Comparison of ENCODE assay signal across 11 cellular contexts in genomic region chr6:15305496-15305895, GRCh38. TPM values are rescaled to one million over a fixed set of nuclear protein-coding genes. Genes with fewer than 3 reads are reported as not detected.
DNase-seq lines count a peak whose midpoint lies in the region; ATAC-seq and TF ChIP-seq lines count a peak whose summit lies in the region.
"Had no signal": no experiment of that assay in that cellular context is flagged by ENCODE, and none has a peak within 500 bp of the region (broad histone marks: within the 10 kb centered on the region; RNA-seq: fewer than 3 reads in every experiment).

No MANE protein-coding gene starts in this region.

- POLR2A ChIA-PET in activated CD8-positive, alpha-beta T cell treated with anti-CD3 and anti-CD28 coated beads for 36 hours (lab: Charles Lee), result interaction anchor here (0.6 to 1.2 kb wide), 4 partner anchors 16 to 1115 kb away, joined by 3 to 5 read pairs (median 4); no protein-coding TSS in a partner anchor

- DNase-seq in activated T-cell treated with anti-CD3 and anti-CD28 coated beads, Interleukin-2, amount 50 U/mL, for 72 hours, result no peak
- no peak for DNase-seq in activated T-cell treated with anti-CD3 and anti-CD28 coated beads, Interleukin-2, amount 50 U/mL, for 1 hour
- peak; percentile 45 for DNase-seq in activated CD8-positive, alpha-beta T cell treated with anti-CD3 and anti-CD28 coated beads for 36 hours
- no peak for DNase-seq in stimulated activated naive CD8-positive, alpha-beta T cell treated with anti-CD3 and anti-CD28 coated beads, Interleukin-15, amount 100 ng/mL, for 72 hours
- DNase-seq in COR-L47 (lab: John Stamatoyannopoulos, UW) (no peak), HT-29 (ENCODE audit: low spot score) (no peak), NCI-H748 treated with DMSO at 0.1 percent for 48 hours (lab: John Stamatoyannopoulos, UW) (no peak)
- DNase-seq: activated CD4-positive, CD25-positive, alpha-beta regulatory T cell treated with anti-CD3 and anti-CD28 coated beads, Interleukin-2, amount 50 U/mL, for 72 hours; foreskin keratinocyte; PC-9 had no signal

- H3K4me3 Mint-ChIP-seq in activated T-cell treated with anti-CD3 and anti-CD28 coated beads, Interleukin-2, amount 50 U/mL, for 72 hours, result peak overlapping the region; percentile 52 to 66
- peak overlapping the region; percentile 28 for H3K4me3 Mint-ChIP-seq in activated CD8-positive, alpha-beta T cell treated with anti-CD3 and anti-CD28 coated beads for 36 hours
- peak overlapping the region; percentile 66 to 73 for H3K4me3 Mint-ChIP-seq in stimulated activated naive CD8-positive, alpha-beta T cell treated with anti-CD3 and anti-CD28 coated beads, Interleukin-15, amount 100 ng/mL, for 72 hours

- CTCF ChIA-PET in activated CD8-positive, alpha-beta T cell treated with anti-CD3 and anti-CD28 coated beads for 36 hours (lab: Charles Lee), result interaction anchor here (0.7 to 1.0 kb wide), 2 partner anchors 16 to 24 kb away, joined by 3 read pairs; no protein-coding TSS in a partner anchor

- no peaks in the 10 kb centered on the region for H3K27me3 Mint-ChIP-seq in activated T-cell treated with anti-CD3 and anti-CD28 coated beads, Interleukin-2, amount 50 U/mL, for 72 hours (ENCODE audit: low read depth)
- no peaks in the 10 kb centered on the region for H3K27me3 Mint-ChIP-seq in activated CD8-positive, alpha-beta T cell treated with anti-CD3 and anti-CD28 coated beads for 36 hours
- no peaks in the 10 kb centered on the region for H3K27me3 Mint-ChIP-seq in stimulated activated naive CD8-positive, alpha-beta T cell treated with anti-CD3 and anti-CD28 coated beads, Interleukin-15, amount 100 ng/mL, for 72 hours

- H3K9me3 Mint-ChIP-seq in activated T-cell treated with anti-CD3 and anti-CD28 coated beads, Interleukin-2, amount 50 U/mL, for 72 hours, result no peaks in the 10 kb centered on the region
- H3K9me3 Mint-ChIP-seq in activated CD8-positive, alpha-beta T cell treated with anti-CD3 and anti-CD28 coated beads for 36 hours, result no peaks in the 10 kb centered on the region
- no peaks in the 10 kb centered on the region for H3K9me3 Mint-ChIP-seq in stimulated activated naive CD8-positive, alpha-beta T cell treated with anti-CD3 and anti-CD28 coated beads, Interleukin-15, amount 100 ng/mL, for 72 hours

- peak overlapping the region; percentile 1 for H3K27ac Mint-ChIP-seq in activated T-cell treated with anti-CD3 and anti-CD28 coated beads, Interleukin-2, amount 50 U/mL, for 72 hours
- peak overlapping the region; percentile 80 for H3K27ac Mint-ChIP-seq in activated CD8-positive, alpha-beta T cell treated with anti-CD3 and anti-CD28 coated beads for 36 hours
- H3K27ac Mint-ChIP-seq in stimulated activated naive CD8-positive, alpha-beta T cell treated with anti-CD3 and anti-CD28 coated beads, Interleukin-15, amount 100 ng/mL, for 72 hours, result peak overlapping the region; percentile 57 to 59

- peak; percentile 60 to 61 for ATAC-seq in activated T-cell treated with anti-CD3 and anti-CD28 coated beads, Interleukin-2, amount 50 U/mL, for 72 hours (replicated peaks in 1 of 2)
- ATAC-seq in HG02885 (IDR thresholded peaks at IDR 0.05; ENCODE audit: poor library complexity, unreplicated experiment), result peak; percentile 49
- ATAC-seq in activated CD8-positive, alpha-beta T cell treated with anti-CD3 and anti-CD28 coated beads for 36 hours, result peak; percentile 48
- ATAC-seq in stimulated activated naive CD8-positive, alpha-beta T cell treated with anti-CD3 and anti-CD28 coated beads, Interleukin-15, amount 100 ng/mL, for 72 hours, result peak; percentile 69
- ATAC-seq: foreskin keratinocyte had no signal

- H3K4me1 Mint-ChIP-seq in activated T-cell treated with anti-CD3 and anti-CD28 coated beads, Interleukin-2, amount 50 U/mL, for 72 hours (ENCODE audit: low read depth), result peaks cover 86% of the 10 kb centered on the region
- peaks cover 82% of the 10 kb centered on the region for H3K4me1 Mint-ChIP-seq in activated CD8-positive, alpha-beta T cell treated with anti-CD3 and anti-CD28 coated beads for 36 hours (ENCODE audit: low read depth)
- H3K4me1 Mint-ChIP-seq in stimulated activated naive CD8-positive, alpha-beta T cell treated with anti-CD3 and anti-CD28 coated beads, Interleukin-15, amount 100 ng/mL, for 72 hours, result peaks cover 88% of the 10 kb centered on the region

- peaks cover 2 to 15% of the 10 kb centered on the region in 2 donors for H3K36me3 Mint-ChIP-seq in activated T-cell treated with anti-CD3 and anti-CD28 coated beads, Interleukin-2, amount 50 U/mL, for 72 hours (ENCODE audit: insufficient read depth in 2 of 2)
- H3K36me3 Mint-ChIP-seq in activated CD8-positive, alpha-beta T cell treated with anti-CD3 and anti-CD28 coated beads for 36 hours (ENCODE audit: low read depth), result peaks cover 24% of the 10 kb centered on the region

- TF ChIP-seq CTCF in activated CD8-positive, alpha-beta T cell treated with anti-CD3 and anti-CD28 coated beads for 36 hours (IDR thresholded peaks at IDR 0.05), result no peak

- intact Hi-C loops in activated CD8-positive, alpha-beta T cell treated with anti-CD3 and anti-CD28 coated beads for 36 hours (cut with micrococcal nuclease), result no loop called here

RNA-seq across cellular contexts. Expression of gene JARID2, which starts 59.6 kb away (rescaled TPM):
- total RNA-seq in activated T-cell treated with anti-CD3 and anti-CD28 coated beads, Interleukin-2, amount 50 U/mL, for 72 hours, result 10 to 100 TPM; 37.9 to 53.0 TPM
- 10 to 100 TPM; 25.4 to 25.5 TPM for total RNA-seq in activated CD8-positive, alpha-beta T cell treated with anti-CD3 and anti-CD28 coated beads for 36 hours
- total RNA-seq in HT-29 (2014; rRNA removed; shearing (Covaris generic)), result 6.7 and 6.9 TPM in 2 replicates

Comparison
In these comparisons a context has a peak if more than half of its experiments do, and no peak if none do; other contexts are left out.
1. H3K27ac Mint-ChIP-seq: peak in every context shown above with its lines; median percentile 80 in activated CD8-positive, alpha-beta T cell treated with anti-CD3 and anti-CD28 coated beads for 36 hours; 58 in stimulated activated naive CD8-positive, alpha-beta T cell treated with anti-CD3 and anti-CD28 coated beads, Interleukin-15, amount 100 ng/mL, for 72 hours; 1 in activated T-cell treated with anti-CD3 and anti-CD28 coated beads, Interleukin-2, amount 50 U/mL, for 72 hours.